In the genomic region with DNA sequence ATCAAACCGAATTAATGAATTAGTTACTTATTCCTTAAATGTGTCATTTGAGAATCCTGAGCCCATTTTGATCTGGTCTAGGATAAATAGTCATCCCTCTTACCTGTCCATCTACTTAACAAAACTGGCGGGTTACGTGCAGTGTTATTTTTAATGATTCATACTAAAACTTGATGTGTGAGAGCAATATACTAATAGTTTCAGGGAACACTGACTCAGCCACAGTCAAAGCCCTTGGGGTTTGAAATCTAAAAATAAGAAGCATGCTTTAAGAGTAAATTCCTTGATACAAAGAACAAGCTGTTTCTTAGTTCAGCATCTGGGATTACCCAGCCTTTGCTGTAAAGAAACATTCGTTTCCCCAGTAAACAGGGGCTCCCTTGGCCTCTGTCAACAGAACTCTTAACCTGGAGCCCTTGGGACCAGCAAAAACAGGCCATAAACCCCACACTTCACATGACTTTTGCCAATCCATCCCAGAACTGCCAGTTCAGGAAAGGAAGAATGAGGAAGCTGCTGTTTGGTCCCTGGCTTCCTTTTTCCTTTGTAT, we compare ENCODE assay signal across 9 cellular contexts.
DNase-seq lines count a peak whose midpoint lies in the region; ATAC-seq and TF ChIP-seq lines count a peak whose summit lies in the region.
"Had no signal": no experiment of that assay in that cellular context is flagged by ENCODE, and none has a peak within 500 bp of the region (broad histone marks: within the 10 kb centered on the region; RNA-seq: fewer than 3 reads in every experiment).

No MANE protein-coding gene starts in this region.

- no peaks in the 10 kb centered on the region for H3K4me1 ChIP-seq in GM23338 (ENCODE audit: insufficient read depth)

- no peak for TF ChIP-seq CTCF in GM23338 (conservative IDR thresholded peaks at IDR 0.05; ENCODE audit: low read depth in 2 of 2)
- TF ChIP-seq CTCF in VCaP (conservative IDR thresholded peaks at IDR 0.05): no peak

- no peaks in the 10 kb centered on the region for H3K36me3 Mint-ChIP-seq in GM23338 (ENCODE audit: low read depth)

- H3K9me3 Mint-ChIP-seq in GM23338: no peaks in the 10 kb centered on the region; the same call in 2 of the 3 replicates
- H3K9me3 Mint-ChIP-seq: activated CD8-positive, alpha-beta T cell treated with anti-CD3 and anti-CD28 coated beads for 36 hours had no signal

- no peaks in the 10 kb centered on the region for H4K20me1 ChIP-seq in GM23338 (replicated peaks; ENCODE audit: insufficient read depth)

- H3K27me3 ChIP-seq in GM23338 (ENCODE audit: insufficient read depth): no peaks in the 10 kb centered on the region

- no peak overlapping the region for H3K4me3 ChIP-seq in GM23338

- no peaks in the 10 kb centered on the region for H3K4me1 Mint-ChIP-seq in GM23338

- no peaks in the 10 kb centered on the region for H3K36me3 ChIP-seq in GM23338 (ENCODE audit: insufficient read depth)

- no peak overlapping the region for H3K27ac Mint-ChIP-seq in GM23338
- H3K27ac Mint-ChIP-seq: activated CD8-positive, alpha-beta T cell treated with anti-CD3 and anti-CD28 coated beads for 36 hours had no signal

- DNase-seq in Daoy (ENCODE audit: low read depth) (peak; percentile 61), GM23338 (ENCODE audit: low spot score) (no peak), kidney tubule cell (ENCODE audit: low spot score) (peak; percentile 95), NCI-H2171 (lab: John Stamatoyannopoulos, UW) (no peak), C1 segment of cervical spinal cord (lab: John Stamatoyannopoulos, UW) (no peak)
- DNase-seq in activated CD4-positive, CD25-positive, alpha-beta regulatory T cell (lab: John Stamatoyannopoulos, UW): no peak
- no peak for DNase-seq in effector CD4-positive, alpha-beta T cell
- DNase-seq: activated CD8-positive, alpha-beta T cell treated with anti-CD3 and anti-CD28 coated beads for 36 hours had no signal

- H3K79me2 ChIP-seq in GM23338 (replicated peaks; ENCODE audit: insufficient read depth): no peaks in the 10 kb centered on the region

- H3F3A ChIP-seq in GM23338 (replicated peaks; ENCODE audit: low read depth): no peaks in the 10 kb centered on the region

- no peak for ATAC-seq in GM23338
- ATAC-seq: activated CD8-positive, alpha-beta T cell treated with anti-CD3 and anti-CD28 coated beads for 36 hours had no signal

- H3K4me3 Mint-ChIP-seq in GM23338: no peak overlapping the region
- H3K4me3 Mint-ChIP-seq: activated CD8-positive, alpha-beta T cell treated with anti-CD3 and anti-CD28 coated beads for 36 hours had no signal

- no peak overlapping the region for H3K4me2 ChIP-seq in GM23338

- H3K9me2 ChIP-seq in GM23338 (ENCODE audit: insufficient read depth): 0 out of 2 replicates have a peak, but pooled peaks cover 4% of the 10 kb centered on the region

- H3K27ac ChIP-seq in GM23338 (ENCODE audit: low read depth) (no peak overlapping the region), VCaP (peak overlapping the region; percentile 43; the same call in 1 of the 2 replicates)

- peak overlapping the region; percentile 1; the same call in 1 of the 2 replicates for H2AFZ ChIP-seq in GM23338

- no peaks in the 10 kb centered on the region for H3K27me3 Mint-ChIP-seq in GM23338 (ENCODE audit: insufficient read depth, low read depth, poor library complexity)
- H3K27me3 Mint-ChIP-seq: activated CD8-positive, alpha-beta T cell treated with anti-CD3 and anti-CD28 coated beads for 36 hours had no signal

TF ChIP-seq in GM23338, 12 proteins besides CTCF, POLR2A, EP300 and RAD21:
- no peak for TF ChIP-seq CREB1 (CRISPR knock-in tag; IDR thresholded peaks at IDR 0.05; ENCODE audit: low read depth)
- TF ChIP-seq, protein P1, sequence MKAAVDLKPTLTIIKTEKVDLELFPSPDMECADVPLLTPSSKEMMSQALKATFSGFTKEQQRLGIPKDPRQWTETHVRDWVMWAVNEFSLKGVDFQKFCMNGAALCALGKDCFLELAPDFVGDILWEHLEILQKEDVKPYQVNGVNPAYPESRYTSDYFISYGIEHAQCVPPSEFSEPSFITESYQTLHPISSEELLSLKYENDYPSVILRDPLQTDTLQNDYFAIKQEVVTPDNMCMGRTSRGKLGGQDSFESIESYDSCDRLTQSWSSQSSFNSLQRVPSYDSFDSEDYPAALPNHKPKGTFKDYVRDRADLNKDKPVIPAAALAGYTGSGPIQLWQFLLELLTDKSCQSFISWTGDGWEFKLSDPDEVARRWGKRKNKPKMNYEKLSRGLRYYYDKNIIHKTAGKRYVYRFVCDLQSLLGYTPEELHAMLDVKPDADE (IDR thresholded peaks at IDR 0.05): no peak
- no peak for TF ChIP-seq JUNB (IDR thresholded peaks at IDR 0.05; ENCODE audit: unreplicated experiment)
- no peak for TF ChIP-seq ZNF331 (CRISPR knock-in tag; IDR thresholded peaks at IDR 0.05; ENCODE audit: low read depth)
- TF ChIP-seq, protein P2, sequence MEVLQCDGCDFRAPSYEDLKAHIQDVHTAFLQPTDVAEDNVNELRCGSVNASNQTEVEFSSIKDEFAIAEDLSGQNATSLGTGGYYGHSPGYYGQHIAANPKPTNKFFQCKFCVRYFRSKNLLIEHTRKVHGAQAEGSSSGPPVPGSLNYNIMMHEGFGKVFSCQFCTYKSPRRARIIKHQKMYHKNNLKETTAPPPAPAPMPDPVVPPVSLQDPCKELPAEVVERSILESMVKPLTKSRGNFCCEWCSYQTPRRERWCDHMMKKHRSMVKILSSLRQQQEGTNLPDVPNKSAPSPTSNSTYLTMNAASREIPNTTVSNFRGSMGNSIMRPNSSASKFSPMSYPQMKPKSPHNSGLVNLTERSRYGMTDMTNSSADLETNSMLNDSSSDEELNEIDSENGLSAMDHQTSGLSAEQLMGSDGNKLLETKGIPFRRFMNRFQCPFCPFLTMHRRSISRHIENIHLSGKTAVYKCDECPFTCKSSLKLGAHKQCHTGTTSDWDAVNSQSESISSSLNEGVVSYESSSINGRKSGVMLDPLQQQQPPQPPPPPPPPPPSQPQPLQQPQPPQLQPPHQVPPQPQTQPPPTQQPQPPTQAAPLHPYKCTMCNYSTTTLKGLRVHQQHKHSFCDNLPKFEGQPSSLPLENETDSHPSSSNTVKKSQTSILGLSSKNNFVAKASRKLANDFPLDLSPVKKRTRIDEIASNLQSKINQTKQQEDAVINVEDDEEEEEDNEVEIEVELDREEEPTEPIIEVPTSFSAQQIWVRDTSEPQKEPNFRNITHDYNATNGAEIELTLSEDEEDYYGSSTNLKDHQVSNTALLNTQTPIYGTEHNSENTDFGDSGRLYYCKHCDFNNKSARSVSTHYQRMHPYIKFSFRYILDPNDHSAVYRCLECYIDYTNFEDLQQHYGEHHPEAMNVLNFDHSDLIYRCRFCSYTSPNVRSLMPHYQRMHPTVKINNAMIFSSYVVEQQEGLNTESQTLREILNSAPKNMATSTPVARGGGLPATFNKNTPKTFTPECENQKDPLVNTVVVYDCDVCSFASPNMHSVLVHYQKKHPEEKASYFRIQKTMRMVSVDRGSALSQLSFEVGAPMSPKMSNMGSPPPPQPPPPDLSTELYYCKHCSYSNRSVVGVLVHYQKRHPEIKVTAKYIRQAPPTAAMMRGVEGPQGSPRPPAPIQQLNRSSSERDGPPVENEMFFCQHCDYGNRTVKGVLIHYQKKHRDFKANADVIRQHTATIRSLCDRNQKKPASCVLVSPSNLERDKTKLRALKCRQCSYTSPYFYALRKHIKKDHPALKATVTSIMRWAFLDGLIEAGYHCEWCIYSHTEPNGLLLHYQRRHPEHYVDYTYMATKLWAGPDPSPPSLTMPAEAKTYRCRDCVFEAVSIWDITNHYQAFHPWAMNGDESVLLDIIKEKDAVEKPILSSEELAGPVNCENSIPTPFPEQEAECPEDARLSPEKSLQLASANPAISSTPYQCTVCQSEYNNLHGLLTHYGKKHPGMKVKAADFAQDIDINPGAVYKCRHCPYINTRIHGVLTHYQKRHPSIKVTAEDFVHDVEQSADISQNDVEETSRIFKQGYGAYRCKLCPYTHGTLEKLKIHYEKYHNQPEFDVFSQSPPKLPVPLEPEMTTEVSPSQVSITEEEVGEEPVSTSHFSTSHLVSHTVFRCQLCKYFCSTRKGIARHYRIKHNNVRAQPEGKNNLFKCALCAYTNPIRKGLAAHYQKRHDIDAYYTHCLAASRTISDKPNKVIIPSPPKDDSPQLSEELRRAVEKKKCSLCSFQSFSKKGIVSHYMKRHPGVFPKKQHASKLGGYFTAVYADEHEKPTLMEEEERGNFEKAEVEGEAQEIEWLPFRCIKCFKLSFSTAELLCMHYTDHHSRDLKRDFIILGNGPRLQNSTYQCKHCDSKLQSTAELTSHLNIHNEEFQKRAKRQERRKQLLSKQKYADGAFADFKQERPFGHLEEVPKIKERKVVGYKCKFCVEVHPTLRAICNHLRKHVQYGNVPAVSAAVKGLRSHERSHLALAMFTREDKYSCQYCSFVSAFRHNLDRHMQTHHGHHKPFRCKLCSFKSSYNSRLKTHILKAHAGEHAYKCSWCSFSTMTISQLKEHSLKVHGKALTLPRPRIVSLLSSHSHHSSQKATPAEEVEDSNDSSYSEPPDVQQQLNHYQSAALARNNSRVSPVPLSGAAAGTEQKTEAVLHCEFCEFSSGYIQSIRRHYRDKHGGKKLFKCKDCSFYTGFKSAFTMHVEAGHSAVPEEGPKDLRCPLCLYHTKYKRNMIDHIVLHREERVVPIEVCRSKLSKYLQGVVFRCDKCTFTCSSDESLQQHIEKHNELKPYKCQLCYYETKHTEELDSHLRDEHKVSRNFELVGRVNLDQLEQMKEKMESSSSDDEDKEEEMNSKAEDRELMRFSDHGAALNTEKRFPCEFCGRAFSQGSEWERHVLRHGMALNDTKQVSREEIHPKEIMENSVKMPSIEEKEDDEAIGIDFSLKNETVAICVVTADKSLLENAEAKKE (CRISPR knock-in tag; IDR thresholded peaks at IDR 0.05): no peak

Comparison
In these comparisons a context has a peak if more than half of its experiments do, and no peak if none do; other contexts are left out.
1. DNase-seq: peak in Daoy (single experiment) and kidney tubule cell (single experiment); none in GM23338 (single experiment), activated CD4-positive, CD25-positive, alpha-beta regulatory T cell (0 of 4), effector CD4-positive, alpha-beta T cell (single experiment), NCI-H2171 (single experiment) and C1 segment of cervical spinal cord (0 of 14).